Comparison of ENCODE assay signal across 18 cellular contexts in the genomic region with DNA sequence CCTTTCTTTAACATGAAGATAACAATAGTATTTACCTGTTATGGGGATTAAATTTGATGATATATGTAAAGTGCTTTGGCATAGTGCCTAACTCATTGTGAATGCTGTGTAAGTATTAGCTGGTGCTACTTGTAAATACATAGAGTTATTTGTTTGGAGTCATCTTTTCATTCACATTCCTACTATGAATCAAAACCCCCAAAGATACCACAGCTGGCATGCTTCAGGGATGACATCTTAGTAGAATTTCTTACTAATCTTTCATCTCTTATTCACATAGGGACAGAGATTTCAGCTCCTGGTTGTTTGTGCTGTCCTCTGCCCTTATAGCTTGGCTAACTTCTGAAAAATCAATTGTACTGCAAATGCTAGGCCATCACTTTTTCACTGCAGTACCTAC.
"Had no signal": no experiment of that assay in that cellular context is flagged by ENCODE, and none has a peak within 500 bp of the region (broad histone marks: within the 10 kb centered on the region; RNA-seq: fewer than 3 reads in every experiment).

No MANE protein-coding gene starts in this region.

- H3K9me3 ChIP-seq: tibial nerve had no signal

- H3K27me3 ChIP-seq: tibial nerve had no signal

- H3K4me3 ChIP-seq: tibial nerve had no signal

- H3K27ac ChIP-seq: tibial nerve had no signal

- ATAC-seq: activated CD8-positive, alpha-beta memory T cell treated with anti-CD3 and anti-CD28 coated beads, Interleukin-2, amount 10 ng/mL, durations not matched to agents 7 days and 5 days; esophagus mucosa; left lobe of liver; right cardiac atrium; stimulated activated naive B cell treated with anti-CD40 and anti-IgM and Interleukin-4, amounts not matched to agents 10 μg/mL and 1 μg/mL and 100 μg/mL, for 72 hours had no signal

- DNase-seq: activated CD4-positive, alpha-beta T cell treated with anti-CD3 and anti-CD28 coated beads, Interleukin-2, amount 50 U/mL, for 48 hours; activated CD4-positive, CD25-positive, alpha-beta regulatory T cell treated with anti-CD3 and anti-CD28 coated beads, Interleukin-2, amount 50 U/mL, for 72 hours; activated CD8-positive, alpha-beta memory T cell treated with anti-CD3 and anti-CD28 coated beads, Interleukin-2, amount 10 ng/mL, durations not matched to agents 7 days and 5 days; activated gamma-delta T cell treated with Interleukin-2 at 50 U/mL for 16 hours; activated naive CD8-positive, alpha-beta T cell treated with anti-CD3 and anti-CD28 coated beads for 36 hours; activated T-cell treated with anti-CD3 and anti-CD28 coated beads, Interleukin-2, amount 50 U/mL, for 24 hours; aorta; effector memory CD4-positive, alpha-beta T cell; glutamatergic neuron; immature natural killer cell; posterior cingulate gyrus; right cardiac atrium; SIG-M5; stimulated activated CD4-positive, alpha-beta T cell treated with anti-CD3 and anti-CD28 coated beads, Interleukin-2, amount 100 ng/mL, for 24 hours; stimulated activated naive B cell treated with anti-CD40 and anti-IgM and Interleukin-4, amounts not matched to agents 10 μg/mL and 1 μg/mL and 100 μg/mL, for 72 hours had no signal

- H3K4me1 ChIP-seq: tibial nerve had no signal

- H3K36me3 ChIP-seq: tibial nerve had no signal
